In genomic region chr2:119718391-119719260, GRCh38 we compare ENCODE assay signal across 26 cellular contexts. TPM values are rescaled to one million over a fixed set of nuclear protein-coding genes. Genes with fewer than 3 reads are reported as not detected.
DNase-seq lines count a peak whose midpoint lies in the region; ATAC-seq and TF ChIP-seq lines count a peak whose summit lies in the region.
"Had no signal": no experiment of that assay in that cellular context is flagged by ENCODE, and none has a peak within 500 bp of the region (broad histone marks: within the 10 kb centered on the region; RNA-seq: fewer than 3 reads in every experiment).

No MANE protein-coding gene starts in this region.

- H3K27me3 ChIP-seq in psoas muscle (ENCODE audit: insufficient read depth in 3 of 3, low read length in 2 of 3): no peaks in the 10 kb centered on the region
- H3K27me3 ChIP-seq: dorsolateral prefrontal cortex, upper lobe of left lung had no signal

- H3K4me1 ChIP-seq in psoas muscle: peaks cover 39% of the 10 kb centered on the region
- H3K4me1 ChIP-seq: lower lobe of right lung, upper lobe of left lung had no signal

- H3K27me3 Mint-ChIP-seq in activated CD4-positive, alpha-beta memory T cell treated with anti-CD3 and anti-CD28 coated beads for 36 hours: no peaks in the 10 kb centered on the region
- H3K27me3 Mint-ChIP-seq in activated CD4-positive, alpha-beta memory T cell treated with anti-CD3 and anti-CD28 coated beads, Interleukin-2, amount 10 ng/mL, durations not matched to agents 7 days and 5 days: no peaks in the 10 kb centered on the region
- no peaks in the 10 kb centered on the region for H3K27me3 Mint-ChIP-seq in WTC11 (ENCODE audit: low read depth)
- H3K27me3 Mint-ChIP-seq: activated naive CD8-positive, alpha-beta T cell had no signal

- CTCF ChIA-PET in activated CD4-positive, alpha-beta memory T cell treated with anti-CD3 and anti-CD28 coated beads for 36 hours (lab: Charles Lee): interaction anchor here (0.7 to 2.0 kb wide), 4 partner anchors 14 to 456 kb away, joined by 3 to 10 read pairs (median 4); no protein-coding TSS in a partner anchor
- CTCF ChIA-PET in activated CD4-positive, alpha-beta memory T cell treated with anti-CD3 and anti-CD28 coated beads, Interleukin-2, amount 10 ng/mL, durations not matched to agents 7 days and 5 days (lab: Charles Lee): interaction anchor here (0.5 to 5.1 kb wide), 4 partner anchors 11 to 445 kb away, joined by 3 to 26 read pairs (median 4); no protein-coding TSS in a partner anchor
- CTCF ChIA-PET in WTC11 (lab: Charles Lee): interaction anchor here (0.9 to 2.0 kb wide), 8 partner anchors 12 to 457 kb away, joined by 3 to 20 read pairs (median 4); no protein-coding TSS in a partner anchor

- no peak for TF ChIP-seq CTCF in WTC11 (IDR thresholded peaks at IDR 0.05)
- no peak for TF ChIP-seq CTCF in psoas muscle (IDR thresholded peaks at IDR 0.05)

- peak overlapping the region; percentile 61 for H3K27ac Mint-ChIP-seq in activated CD4-positive, alpha-beta memory T cell treated with anti-CD3 and anti-CD28 coated beads for 36 hours
- H3K27ac Mint-ChIP-seq in activated CD4-positive, alpha-beta memory T cell treated with anti-CD3 and anti-CD28 coated beads, Interleukin-2, amount 10 ng/mL, durations not matched to agents 7 days and 5 days: no peak overlapping the region
- H3K27ac Mint-ChIP-seq in WTC11: no peak overlapping the region
- H3K27ac Mint-ChIP-seq: activated naive CD8-positive, alpha-beta T cell; B cell had no signal

- peak; percentile 27 for ATAC-seq in WTC11
- no peak for ATAC-seq in psoas muscle
- no peak for ATAC-seq in HG03196 (IDR thresholded peaks at IDR 0.05; ENCODE audit: unreplicated experiment)
- no peak for ATAC-seq in HG03175 (IDR thresholded peaks at IDR 0.05; ENCODE audit: unreplicated experiment)

- no peaks in the 10 kb centered on the region for H3K9me3 ChIP-seq in psoas muscle
- H3K9me3 ChIP-seq: lower lobe of right lung, upper lobe of left lung had no signal

- peak overlapping the region; percentile 36 for H3K27ac ChIP-seq in psoas muscle
- H3K27ac ChIP-seq: dorsolateral prefrontal cortex, GM23248, lower lobe of right lung, parathyroid adenoma, upper lobe of left lung had no signal

- no peak overlapping the region for H3K4me3 ChIP-seq in psoas muscle
- H3K4me3 ChIP-seq: dorsolateral prefrontal cortex, GM23248, lower lobe of right lung, upper lobe of left lung had no signal

- no peak overlapping the region for H3K4me3 Mint-ChIP-seq in activated CD4-positive, alpha-beta memory T cell treated with anti-CD3 and anti-CD28 coated beads for 36 hours
- no peak overlapping the region for H3K4me3 Mint-ChIP-seq in activated CD4-positive, alpha-beta memory T cell treated with anti-CD3 and anti-CD28 coated beads, Interleukin-2, amount 10 ng/mL, durations not matched to agents 7 days and 5 days
- H3K4me3 Mint-ChIP-seq in WTC11: no peak overlapping the region
- H3K4me3 Mint-ChIP-seq: activated naive CD8-positive, alpha-beta T cell; B cell; neural crest cell had no signal

- peak; percentile 33 for DNase-seq in activated CD4-positive, alpha-beta memory T cell treated with anti-CD3 and anti-CD28 coated beads for 36 hours
- DNase-seq in activated CD4-positive, alpha-beta memory T cell treated with anti-CD3 and anti-CD28 coated beads, Interleukin-2, amount 10 ng/mL, durations not matched to agents 7 days and 5 days: no peak
- DNase-seq in Caki2 (ENCODE audit: low read depth): peak; percentile 8
- DNase-seq in WTC11 (ENCODE audit: low spot score): no peak
- DNase-seq in psoas muscle: no peak
- DNase-seq in COLO829 (ENCODE audit: low spot score): no peak
- DNase-seq: activated CD4-positive, alpha-beta T cell treated with anti-CD3 and anti-CD28 coated beads, Interleukin-2, amount 50 U/mL, for 1 hour; activated CD8-positive, alpha-beta memory T cell treated with anti-CD3 and anti-CD28 coated beads, Interleukin-2, amount 50 U/mL, for 48 hours; cerebellar nuclear complex; dorsolateral prefrontal cortex; GDM1; GM23248; islet precursor cell; Karpas-422; lower lobe of right lung; MV-4-11; NCI-H1694 treated with DMSO at 0.1 percent for 48 hours; stimulated activated CD8-positive, alpha-beta memory T cell treated with anti-CD3 and anti-CD28 coated beads, Interleukin-4, amount 100 ng/mL, for 48 hours; T-helper 1 cell; upper lobe of left lung had no signal

- intact Hi-C loops in activated CD4-positive, alpha-beta memory T cell treated with anti-CD3 and anti-CD28 coated beads for 36 hours (cut with micrococcal nuclease): loop anchor here (1.0 to 5.0 kb wide), 2 partner anchors 14 to 39 kb away; partner anchors contain the start of gene PTPN4
- intact Hi-C loops in psoas muscle (cut with DNase I): no loop called here

- POLR2A ChIA-PET in activated CD4-positive, alpha-beta memory T cell treated with anti-CD3 and anti-CD28 coated beads for 36 hours (lab: Charles Lee): interaction anchor here (0.5 to 1.2 kb wide), 3 partner anchors 14 to 1480 kb away, joined by 3 to 5 read pairs (median 4); no protein-coding TSS in a partner anchor
- POLR2A ChIA-PET in activated CD4-positive, alpha-beta memory T cell treated with anti-CD3 and anti-CD28 coated beads, Interleukin-2, amount 10 ng/mL, durations not matched to agents 7 days and 5 days (lab: Charles Lee): interaction anchor here (1.7 kb wide), 1 partner anchor 12 kb away, joined by 4 read pairs; no protein-coding TSS in a partner anchor
- POLR2A ChIA-PET in WTC11 (lab: Charles Lee): no interaction called here

- H3K9me3 Mint-ChIP-seq in activated CD4-positive, alpha-beta memory T cell treated with anti-CD3 and anti-CD28 coated beads for 36 hours: no peaks in the 10 kb centered on the region
- H3K9me3 Mint-ChIP-seq in activated CD4-positive, alpha-beta memory T cell treated with anti-CD3 and anti-CD28 coated beads, Interleukin-2, amount 10 ng/mL, durations not matched to agents 7 days and 5 days: no peaks in the 10 kb centered on the region
- H3K9me3 Mint-ChIP-seq in WTC11: peaks cover 12% of the 10 kb centered on the region

- no peaks in the 10 kb centered on the region for H3K36me3 ChIP-seq in psoas muscle (ENCODE audit: insufficient read depth in 1 of 2, low read depth in 1 of 2)
- H3K36me3 ChIP-seq: lower lobe of right lung, upper lobe of left lung had no signal

- 68 to 84% (median 73%) methylated on average over 13 of the region's 13 CpGs for WGBS in psoas muscle, 3 donors

- in situ Hi-C loops in Caki2 (cut with HindIII; ENCODE audit: low pct_unique_long_range_greater_than_20kb, low sequenced_read_pairs): no loop called here

- H3K36me3 Mint-ChIP-seq in activated CD4-positive, alpha-beta memory T cell treated with anti-CD3 and anti-CD28 coated beads for 36 hours: no peaks in the 10 kb centered on the region
- H3K36me3 Mint-ChIP-seq in activated CD4-positive, alpha-beta memory T cell treated with anti-CD3 and anti-CD28 coated beads, Interleukin-2, amount 10 ng/mL, durations not matched to agents 7 days and 5 days (ENCODE audit: low read depth): no peaks in the 10 kb centered on the region
- peaks cover 3% of the 10 kb centered on the region for H3K36me3 Mint-ChIP-seq in WTC11

- H3K4me1 Mint-ChIP-seq in activated CD4-positive, alpha-beta memory T cell treated with anti-CD3 and anti-CD28 coated beads for 36 hours (ENCODE audit: low read depth): peaks cover 13% of the 10 kb centered on the region
- H3K4me1 Mint-ChIP-seq in activated CD4-positive, alpha-beta memory T cell treated with anti-CD3 and anti-CD28 coated beads, Interleukin-2, amount 10 ng/mL, durations not matched to agents 7 days and 5 days: peaks cover 9% of the 10 kb centered on the region
- peaks cover 8% of the 10 kb centered on the region for H3K4me1 Mint-ChIP-seq in WTC11
- H3K4me1 Mint-ChIP-seq: B cell had no signal

TF ChIP-seq in WTC11, 78 proteins besides CTCF, POLR2A, EP300 and RAD21:
- no peak for TF ChIP-seq ELF4 (CRISPR knock-in tag; IDR thresholded peaks at IDR 0.05; ENCODE audit: low read depth)

RNA-seq across cellular contexts. Expression of gene TMEM177, which starts 39.6 kb away (rescaled TPM):
- total RNA-seq in activated CD4-positive, alpha-beta memory T cell treated with anti-CD3 and anti-CD28 coated beads for 36 hours: 10 to 100 TPM; 13.5 to 14.9 TPM
- 1 to 10 TPM; 8.3 to 8.5 TPM for total RNA-seq in activated CD4-positive, alpha-beta memory T cell treated with anti-CD3 and anti-CD28 coated beads, Interleukin-2, amount 10 ng/mL, durations not matched to agents 7 days and 5 days
- 23.1 and 29.1 TPM in 2 replicates for total RNA-seq in Caki2 (2014; rRNA removed; shearing (Covaris generic); ENCODE audit: low replicate concordance)
- 33.5 to 41.1 TPM (median 34.1 TPM) in 3 replicates for total RNA-seq in WTC11 (2021)
- 10 to 100 TPM in 2 of 4 donors, 1 to 10 TPM in 2; 9.3 to 13.8 (median 11.2) TPM for total RNA-seq in psoas muscle
- polyA plus RNA-seq in psoas muscle: 10 to 100 TPM; 12.2 to 23.7 (median 17.6) TPM

RNA-seq across cellular contexts. Expression of gene PTPN4, which starts 41.1 kb away (rescaled TPM):
- total RNA-seq in activated CD4-positive, alpha-beta memory T cell treated with anti-CD3 and anti-CD28 coated beads for 36 hours: 10 to 100 TPM; 29.4 to 31.6 TPM
- total RNA-seq in activated CD4-positive, alpha-beta memory T cell treated with anti-CD3 and anti-CD28 coated beads, Interleukin-2, amount 10 ng/mL, durations not matched to agents 7 days and 5 days: 10 to 100 TPM; 78.7 to 84.5 TPM
- total RNA-seq in Caki2 (2014; rRNA removed; shearing (Covaris generic); ENCODE audit: low replicate concordance): 6.4 and 11.3 TPM in 2 replicates
- total RNA-seq in WTC11 (2021): 79.4 to 85.8 TPM (median 79.7 TPM) in 3 replicates
- total RNA-seq in psoas muscle: 10 to 100 TPM; 17.3 to 35.4 (median 29.2) TPM
- polyA plus RNA-seq in psoas muscle: 1 to 10 TPM; 2.1 to 8.5 (median 2.8) TPM

Comparison
In these comparisons a context has a peak if more than half of its experiments do, and no peak if none do; other contexts are left out.
1. DNase-seq: peak in activated CD4-positive, alpha-beta memory T cell treated with anti-CD3 and anti-CD28 coated beads for 36 hours (single experiment) and Caki2 (single experiment); none in activated CD4-positive, alpha-beta memory T cell treated with anti-CD3 and anti-CD28 coated beads, Interleukin-2, amount 10 ng/mL, durations not matched to agents 7 days and 5 days (single experiment), WTC11 (single experiment), psoas muscle (0 of 2) and COLO829 (single experiment).